Comparison of ENCODE assay signal across 25 cellular contexts in the genomic region with DNA sequence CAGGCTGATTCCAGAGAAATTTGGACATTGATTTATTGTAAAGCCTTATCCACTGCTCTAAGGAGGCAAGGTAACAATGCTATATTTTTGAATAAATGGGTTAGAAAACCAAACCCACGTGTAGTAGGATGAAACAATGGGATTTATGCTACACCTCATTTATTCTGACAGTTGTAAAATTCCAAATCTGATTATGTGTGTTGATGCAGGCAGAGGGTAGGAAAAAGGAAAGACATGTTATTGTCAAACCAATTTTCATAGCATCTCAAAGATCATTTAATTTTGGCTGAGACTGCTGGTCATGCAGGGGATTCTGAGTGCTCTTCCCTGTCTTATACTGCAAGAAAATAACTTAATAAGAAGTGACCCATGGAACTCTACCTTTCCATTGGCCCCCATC.
"Had no signal": no experiment of that assay in that cellular context is flagged by ENCODE, and none has a peak within 500 bp of the region (broad histone marks: within the 10 kb centered on the region; RNA-seq: fewer than 3 reads in every experiment).

No MANE protein-coding gene starts in this region.

- H3K27me3 ChIP-seq: colonic mucosa, esophagus muscularis mucosa, esophagus squamous epithelium, foreskin keratinocyte, gastrocnemius medialis, gastroesophageal sphincter, heart left ventricle, hepatocyte had no signal

- H3K4me3 ChIP-seq: colonic mucosa, coronary artery, dorsolateral prefrontal cortex, esophagus muscularis mucosa, esophagus squamous epithelium, gastrocnemius medialis, gastroesophageal sphincter, heart left ventricle, heart right ventricle, hepatocyte had no signal

- H3K79me2 ChIP-seq: hepatocyte had no signal

- H3K27ac ChIP-seq: colonic mucosa, coronary artery, dorsolateral prefrontal cortex, epithelial cell of prostate, esophagus muscularis mucosa, esophagus squamous epithelium, foreskin keratinocyte, gastrocnemius medialis, gastroesophageal sphincter, heart left ventricle, heart right ventricle, hepatocyte had no signal

- H3K4me2 ChIP-seq: hepatocyte had no signal

- DNase-seq: colonic mucosa; cortex of kidney; dermis blood vessel endothelial cell; dorsolateral prefrontal cortex; effector CD4-positive, alpha-beta T cell; effector CD8-positive, alpha-beta T cell; effector memory CD4-positive, alpha-beta T cell; effector memory CD8-positive, alpha-beta T cell; endodermal cell; erythroblast; esophagus squamous epithelium; foreskin fibroblast; foreskin keratinocyte; foreskin melanocyte; gastrocnemius medialis; glutamatergic neuron; head of caudate nucleus; heart left ventricle; heart right ventricle had no signal

- H3K36me3 ChIP-seq: colonic mucosa, esophagus muscularis mucosa, esophagus squamous epithelium, gastrocnemius medialis, gastroesophageal sphincter, heart left ventricle, heart right ventricle had no signal

- H3K9me3 ChIP-seq: colonic mucosa, esophagus muscularis mucosa, esophagus squamous epithelium, gastrocnemius medialis, gastroesophageal sphincter, heart left ventricle, heart right ventricle had no signal

- H2AFZ ChIP-seq: hepatocyte had no signal

- ATAC-seq: effector memory CD8-positive, alpha-beta T cell; esophagus mucosa; foreskin keratinocyte; gastrocnemius medialis; gastroesophageal sphincter; heart left ventricle; heart right ventricle had no signal

- H3K4me1 ChIP-seq: colonic mucosa, esophagus muscularis mucosa, esophagus squamous epithelium, foreskin keratinocyte, gastrocnemius medialis, gastroesophageal sphincter, heart left ventricle, heart right ventricle had no signal
